Comparison of ENCODE assay signal across 2 cellular contexts in genomic region chr18:48860276-48861180, GRCh38.
TF ChIP-seq lines count a peak whose summit lies in the region.

No MANE protein-coding gene starts in this region.

TF ChIP-seq in SK-N-SH, 30 proteins besides CTCF, POLR2A, EP300 and RAD21 (continued from another document):
- no peak for TF ChIP-seq REST (IDR thresholded peaks at IDR 0.05; ENCODE audit: low read depth, low read length)
- TF ChIP-seq CHD2 (IDR thresholded peaks at IDR 0.05; ENCODE audit: low read length, partially characterized antibody): no peak
- TF ChIP-seq TAF1 (IDR thresholded peaks at IDR 0.05; ENCODE audit: borderline replicate concordance, low read depth, low read length): no peak
- no peak for TF ChIP-seq GABPA (IDR thresholded peaks at IDR 0.05; ENCODE audit: low read depth)
- no peak for TF ChIP-seq YY1 (IDR thresholded peaks at IDR 0.05; ENCODE audit: low read depth)
- no peak for TF ChIP-seq MEF2A (IDR thresholded peaks at IDR 0.05; ENCODE audit: borderline replicate concordance, low read depth)
- no peak for TF ChIP-seq USF1 (IDR thresholded peaks at IDR 0.05; ENCODE audit: borderline replicate concordance, low read depth)
- TF ChIP-seq SIN3A (IDR thresholded peaks at IDR 0.05; ENCODE audit: borderline replicate concordance, low read depth, low read length): no peak
- TF ChIP-seq TEAD4 (IDR thresholded peaks at IDR 0.05; ENCODE audit: borderline replicate concordance, insufficient read depth): no peak
- TF ChIP-seq RCOR1 (IDR thresholded peaks at IDR 0.05; ENCODE audit: low read length): no peak
- TF ChIP-seq ZBTB33 (IDR thresholded peaks at IDR 0.05; ENCODE audit: borderline replicate concordance, low read depth): no peak
- TF ChIP-seq NFIC (IDR thresholded peaks at IDR 0.05; ENCODE audit: borderline replicate concordance): no peak
- TF ChIP-seq, protein P1, sequence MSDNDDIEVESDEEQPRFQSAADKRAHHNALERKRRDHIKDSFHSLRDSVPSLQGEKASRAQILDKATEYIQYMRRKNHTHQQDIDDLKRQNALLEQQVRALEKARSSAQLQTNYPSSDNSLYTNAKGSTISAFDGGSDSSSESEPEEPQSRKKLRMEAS (IDR thresholded peaks at IDR 0.05; ENCODE audit: low read depth): no peak
- TF ChIP-seq RXRA (IDR thresholded peaks at IDR 0.05; ENCODE audit: borderline replicate concordance, low read depth): no peak
- TF ChIP-seq RFX5 (IDR thresholded peaks at IDR 0.05; ENCODE audit: low read length): no peak
- TF ChIP-seq PBX3 (IDR thresholded peaks at IDR 0.05): no peak
- TF ChIP-seq, protein P2, sequence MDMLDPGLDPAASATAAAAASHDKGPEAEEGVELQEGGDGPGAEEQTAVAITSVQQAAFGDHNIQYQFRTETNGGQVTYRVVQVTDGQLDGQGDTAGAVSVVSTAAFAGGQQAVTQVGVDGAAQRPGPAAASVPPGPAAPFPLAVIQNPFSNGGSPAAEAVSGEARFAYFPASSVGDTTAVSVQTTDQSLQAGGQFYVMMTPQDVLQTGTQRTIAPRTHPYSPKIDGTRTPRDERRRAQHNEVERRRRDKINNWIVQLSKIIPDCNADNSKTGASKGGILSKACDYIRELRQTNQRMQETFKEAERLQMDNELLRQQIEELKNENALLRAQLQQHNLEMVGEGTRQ (IDR thresholded peaks at IDR 0.05; ENCODE audit: borderline replicate concordance, low read depth, low read length): no peak
- TF ChIP-seq JUND (IDR thresholded peaks at IDR 0.05): no peak
TF ChIP-seq in SK-N-SH: peak in this region for 0.

TF ChIP-seq in SK-N-SH treated with all-trans-retinoic acid at 6 μM for 48 hours, 23 proteins besides CTCF, POLR2A, EP300 and RAD21 (continued from another document):
- TF ChIP-seq, protein P3, sequence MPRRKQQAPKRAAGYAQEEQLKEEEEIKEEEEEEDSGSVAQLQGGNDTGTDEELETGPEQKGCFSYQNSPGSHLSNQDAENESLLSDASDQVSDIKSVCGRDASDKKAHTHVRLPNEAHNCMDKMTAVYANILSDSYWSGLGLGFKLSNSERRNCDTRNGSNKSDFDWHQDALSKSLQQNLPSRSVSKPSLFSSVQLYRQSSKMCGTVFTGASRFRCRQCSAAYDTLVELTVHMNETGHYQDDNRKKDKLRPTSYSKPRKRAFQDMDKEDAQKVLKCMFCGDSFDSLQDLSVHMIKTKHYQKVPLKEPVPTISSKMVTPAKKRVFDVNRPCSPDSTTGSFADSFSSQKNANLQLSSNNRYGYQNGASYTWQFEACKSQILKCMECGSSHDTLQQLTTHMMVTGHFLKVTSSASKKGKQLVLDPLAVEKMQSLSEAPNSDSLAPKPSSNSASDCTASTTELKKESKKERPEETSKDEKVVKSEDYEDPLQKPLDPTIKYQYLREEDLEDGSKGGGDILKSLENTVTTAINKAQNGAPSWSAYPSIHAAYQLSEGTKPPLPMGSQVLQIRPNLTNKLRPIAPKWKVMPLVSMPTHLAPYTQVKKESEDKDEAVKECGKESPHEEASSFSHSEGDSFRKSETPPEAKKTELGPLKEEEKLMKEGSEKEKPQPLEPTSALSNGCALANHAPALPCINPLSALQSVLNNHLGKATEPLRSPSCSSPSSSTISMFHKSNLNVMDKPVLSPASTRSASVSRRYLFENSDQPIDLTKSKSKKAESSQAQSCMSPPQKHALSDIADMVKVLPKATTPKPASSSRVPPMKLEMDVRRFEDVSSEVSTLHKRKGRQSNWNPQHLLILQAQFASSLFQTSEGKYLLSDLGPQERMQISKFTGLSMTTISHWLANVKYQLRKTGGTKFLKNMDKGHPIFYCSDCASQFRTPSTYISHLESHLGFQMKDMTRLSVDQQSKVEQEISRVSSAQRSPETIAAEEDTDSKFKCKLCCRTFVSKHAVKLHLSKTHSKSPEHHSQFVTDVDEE (CRISPR knock-in tag; IDR thresholded peaks at IDR 0.05): no peak
TF ChIP-seq in SK-N-SH treated with all-trans-retinoic acid at 6 μM for 48 hours: peak in this region for 0.
